ENCODE assay signal across 24 cellular contexts in the genomic region with DNA sequence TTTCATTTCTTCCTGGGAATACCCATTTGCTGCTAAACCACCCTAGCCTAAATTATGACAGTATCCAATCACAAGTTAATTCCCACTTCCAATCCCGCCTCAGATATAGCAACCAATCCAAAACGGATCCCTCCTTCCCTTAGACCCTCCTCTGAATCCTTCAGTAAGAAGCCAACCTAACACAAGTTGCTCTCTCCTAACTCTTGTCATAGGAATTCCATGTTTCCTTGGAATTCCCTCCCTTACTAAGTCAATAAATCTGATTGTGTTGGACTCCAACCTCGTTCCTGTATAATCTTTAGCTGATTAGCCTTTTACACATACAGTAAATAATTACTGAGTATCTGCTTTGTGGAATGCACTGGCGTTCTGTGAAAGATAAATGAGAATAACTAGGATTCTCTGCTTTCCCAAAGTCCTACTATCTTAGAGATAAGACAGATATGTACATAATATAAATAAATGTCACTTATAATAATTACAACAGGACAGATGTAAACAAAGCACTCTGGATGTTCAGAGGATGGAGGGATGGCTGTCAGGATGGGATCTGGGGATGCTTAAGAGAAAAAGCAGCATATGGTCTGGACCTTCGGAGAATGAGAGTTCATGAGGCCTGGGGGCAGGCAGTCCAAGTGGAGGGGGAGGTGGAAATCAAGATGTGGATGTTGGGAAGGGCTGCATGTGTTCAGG.
"Had no signal": no experiment of that assay in that cellular context is flagged by ENCODE, and none has a peak within 500 bp of the region (broad histone marks: within the 10 kb centered on the region; RNA-seq: fewer than 3 reads in every experiment).

No MANE protein-coding gene starts in this region.

- H3K27me3 Mint-ChIP-seq: activated CD4-positive, alpha-beta T cell treated with anti-CD3 and anti-CD28 coated beads, Interleukin-2, amount 10 ng/mL, durations not matched to agents 7 days and 5 days had no signal

- H3K36me3 ChIP-seq: ascending aorta, esophagus squamous epithelium, thyroid gland, uterus had no signal

- H3K27me3 ChIP-seq: ascending aorta, esophagus squamous epithelium, thyroid gland, uterus had no signal

- H3K9me3 Mint-ChIP-seq: activated CD4-positive, alpha-beta T cell treated with anti-CD3 and anti-CD28 coated beads, Interleukin-2, amount 10 ng/mL, durations not matched to agents 7 days and 5 days; dendritic cell treated with granulocyte-macrophage colony-stimulating factor and Interleukin-4, amounts not matched to agents 40 ng/mL and 50 ng/mL, for 4 days had no signal

- H3K36me3 Mint-ChIP-seq: naive thymus-derived CD4-positive, alpha-beta T cell had no signal

- H3K4me3 Mint-ChIP-seq: activated CD4-positive, alpha-beta T cell treated with anti-CD3 and anti-CD28 coated beads, Interleukin-2, amount 10 ng/mL, durations not matched to agents 7 days and 5 days; dendritic cell treated with granulocyte-macrophage colony-stimulating factor and Interleukin-4, amounts not matched to agents 40 ng/mL and 50 ng/mL, for 4 days; naive thymus-derived CD4-positive, alpha-beta T cell had no signal

- ATAC-seq: activated CD4-positive, CD25-positive, alpha-beta regulatory T cell treated with anti-CD3 and anti-CD28 coated beads, Interleukin-2, amount 50 U/mL, for 24 hours; left colon; mucosa of descending colon; naive thymus-derived CD4-positive, alpha-beta T cell had no signal

- H3K4me1 Mint-ChIP-seq: activated CD4-positive, alpha-beta T cell treated with anti-CD3 and anti-CD28 coated beads, Interleukin-2, amount 10 ng/mL, durations not matched to agents 7 days and 5 days; naive thymus-derived CD4-positive, alpha-beta T cell had no signal

- H3K27ac ChIP-seq: ascending aorta, esophagus squamous epithelium, thyroid gland, uterus had no signal

- DNase-seq: activated CD4-positive, alpha-beta T cell treated with anti-CD3 and anti-CD28 coated beads, Interleukin-2, amount 10 ng/mL, durations not matched to agents 7 days and 5 days; activated CD8-positive, alpha-beta memory T cell treated with anti-CD3 and anti-CD28 coated beads for 24 hours; activated CD8-positive, alpha-beta memory T cell treated with anti-CD3 and anti-CD28 coated beads, Interleukin-2, amount 50 U/mL, for 48 hours; activated effector memory CD4-positive, alpha-beta T cell treated with anti-CD3 and anti-CD28 coated beads, Interleukin-2, amount 50 U/mL, for 16 hours; activated naive CD4-positive, alpha-beta T cell treated with anti-CD3 and anti-CD28 coated beads, Interleukin-2, amount 50 U/mL, for 16 hours; activated T-cell treated with anti-CD3 and anti-CD28 coated beads, Interleukin-2, amount 50 U/mL, for 48 hours; effector memory CD4-positive, alpha-beta T cell; esophagus squamous epithelium; foreskin fibroblast; islet precursor cell; left colon; mucosa of descending colon; naive thymus-derived CD4-positive, alpha-beta T cell; retina; stimulated activated CD4-positive, alpha-beta T cell treated with anti-CD3 and anti-CD28 coated beads, Interleukin-12 subunit alpha, Interleukin-12 subunit beta, amount 100 ng/mL, for 4 hours; stimulated activated CD4-positive, alpha-beta T cell treated with anti-CD3 and anti-CD28 coated beads, Interleukin-1b, Interleukin-23, amount 100 ng/mL, for 48 hours; stimulated activated CD8-positive, alpha-beta memory T cell treated with anti-CD3 and anti-CD28 coated beads, Interleukin-4, amount 100 ng/mL, for 48 hours; stimulated activated naive CD4-positive, alpha-beta T cell; thyroid gland; uterus had no signal

- H3K27ac Mint-ChIP-seq: activated CD4-positive, alpha-beta T cell treated with anti-CD3 and anti-CD28 coated beads, Interleukin-2, amount 10 ng/mL, durations not matched to agents 7 days and 5 days; dendritic cell treated with granulocyte-macrophage colony-stimulating factor and Interleukin-4, amounts not matched to agents 40 ng/mL and 50 ng/mL, for 4 days; naive thymus-derived CD4-positive, alpha-beta T cell had no signal

- H3K4me1 ChIP-seq: ascending aorta, esophagus squamous epithelium, thyroid gland, uterus had no signal

- H3K9me3 ChIP-seq: ascending aorta, esophagus squamous epithelium, mucosa of descending colon, thyroid gland, uterus had no signal

- H3K4me3 ChIP-seq: ascending aorta, esophagus squamous epithelium, lung, mucosa of descending colon, thyroid gland, uterus had no signal
